2 cellular contexts compared by ENCODE assay signal in genomic region chr22:44783581-44783980, GRCh38.
TF ChIP-seq lines count a peak whose summit lies in the region.

No MANE protein-coding gene starts in this region.

TF ChIP-seq in HCT116, 20 proteins besides CTCF, POLR2A, EP300 and RAD21:
- TF ChIP-seq EZH2phosphoT487 (IDR thresholded peaks at IDR 0.05; ENCODE audit: borderline replicate concordance) (no peak), POLR2AphosphoS5 (IDR thresholded peaks at IDR 0.05; ENCODE audit: low read depth, low read length) (no peak), CEBPB (IDR thresholded peaks at IDR 0.05; ENCODE audit: low read depth) (no peak), ZBTB33 (IDR thresholded peaks at IDR 0.05; ENCODE audit: extremely low read depth, insufficient replicate concordance, low read length) (no peak), ATF3 (IDR thresholded peaks at IDR 0.05) (no peak), JUND (IDR thresholded peaks at IDR 0.05) (no peak), SP1 (IDR thresholded peaks at IDR 0.05; ENCODE audit: low read depth) (no peak), ELF1 (IDR thresholded peaks at IDR 0.05; ENCODE audit: borderline replicate concordance, low read depth) (no peak), EGR1 (IDR thresholded peaks at IDR 0.05; ENCODE audit: low read depth) (no peak), ZFX (IDR thresholded peaks at IDR 0.05) (no peak)
- TF ChIP-seq, protein P1, sequence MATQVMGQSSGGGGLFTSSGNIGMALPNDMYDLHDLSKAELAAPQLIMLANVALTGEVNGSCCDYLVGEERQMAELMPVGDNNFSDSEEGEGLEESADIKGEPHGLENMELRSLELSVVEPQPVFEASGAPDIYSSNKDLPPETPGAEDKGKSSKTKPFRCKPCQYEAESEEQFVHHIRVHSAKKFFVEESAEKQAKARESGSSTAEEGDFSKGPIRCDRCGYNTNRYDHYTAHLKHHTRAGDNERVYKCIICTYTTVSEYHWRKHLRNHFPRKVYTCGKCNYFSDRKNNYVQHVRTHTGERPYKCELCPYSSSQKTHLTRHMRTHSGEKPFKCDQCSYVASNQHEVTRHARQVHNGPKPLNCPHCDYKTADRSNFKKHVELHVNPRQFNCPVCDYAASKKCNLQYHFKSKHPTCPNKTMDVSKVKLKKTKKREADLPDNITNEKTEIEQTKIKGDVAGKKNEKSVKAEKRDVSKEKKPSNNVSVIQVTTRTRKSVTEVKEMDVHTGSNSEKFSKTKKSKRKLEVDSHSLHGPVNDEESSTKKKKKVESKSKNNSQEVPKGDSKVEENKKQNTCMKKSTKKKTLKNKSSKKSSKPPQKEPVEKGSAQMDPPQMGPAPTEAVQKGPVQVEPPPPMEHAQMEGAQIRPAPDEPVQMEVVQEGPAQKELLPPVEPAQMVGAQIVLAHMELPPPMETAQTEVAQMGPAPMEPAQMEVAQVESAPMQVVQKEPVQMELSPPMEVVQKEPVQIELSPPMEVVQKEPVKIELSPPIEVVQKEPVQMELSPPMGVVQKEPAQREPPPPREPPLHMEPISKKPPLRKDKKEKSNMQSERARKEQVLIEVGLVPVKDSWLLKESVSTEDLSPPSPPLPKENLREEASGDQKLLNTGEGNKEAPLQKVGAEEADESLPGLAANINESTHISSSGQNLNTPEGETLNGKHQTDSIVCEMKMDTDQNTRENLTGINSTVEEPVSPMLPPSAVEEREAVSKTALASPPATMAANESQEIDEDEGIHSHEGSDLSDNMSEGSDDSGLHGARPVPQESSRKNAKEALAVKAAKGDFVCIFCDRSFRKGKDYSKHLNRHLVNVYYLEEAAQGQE (IDR thresholded peaks at IDR 0.05; ENCODE audit: low read depth) = no peak

TF ChIP-seq in H1, 55 proteins besides CTCF, POLR2A, EP300 and RAD21:
- TF ChIP-seq CEBPB (IDR thresholded peaks at IDR 0.05; ENCODE audit: low read depth, low read length) (no peak), TEAD4 (IDR thresholded peaks at IDR 0.05; ENCODE audit: low read depth, low read length) (0 out of 2 replicates have a peak, but pooled peaks have one; percentile 11)
TF ChIP-seq in H1: peak in this region for 1.
